Comparison of ENCODE assay signal across 1 cellular context in genomic region chr5:173301695-173302545, GRCh38.
TF ChIP-seq lines count a peak whose summit lies in the region.

No MANE protein-coding gene starts in this region.

TF ChIP-seq in liver, 16 proteins besides CTCF, POLR2A, EP300 and RAD21 (continued from another document):
- TF ChIP-seq ZBTB33 (IDR thresholded peaks at IDR 0.05): no peak
